Comparison of ENCODE assay signal across 8 cellular contexts in the genomic region with DNA sequence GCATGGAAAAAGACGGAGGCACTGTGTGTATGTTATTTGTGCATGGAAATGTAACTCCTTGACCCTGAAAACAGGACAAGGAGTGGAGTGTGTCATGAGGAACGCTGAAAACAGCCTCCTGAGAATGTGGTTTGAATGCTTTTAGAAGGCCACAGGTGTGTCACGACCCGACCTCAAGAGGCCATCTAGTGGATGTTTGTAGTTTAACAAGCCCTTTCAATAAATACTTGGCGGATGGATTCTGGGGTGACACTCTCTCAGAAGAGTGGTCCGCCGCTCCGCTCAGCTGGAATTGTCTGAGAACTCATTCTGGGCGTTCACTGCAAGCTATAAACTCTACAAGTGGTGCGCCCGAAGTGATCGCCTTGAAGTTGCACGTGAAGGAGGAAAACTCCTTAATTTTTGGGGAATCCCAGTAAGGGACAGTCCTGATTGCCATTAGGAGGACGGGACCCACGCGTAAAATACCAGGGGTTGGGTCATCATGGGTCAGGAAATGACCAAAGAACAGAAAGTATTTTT. TPM values are rescaled to one million over a fixed set of nuclear protein-coding genes. Genes with fewer than 3 reads are reported as not detected.
DNase-seq lines count a peak whose midpoint lies in the region; ATAC-seq and TF ChIP-seq lines count a peak whose summit lies in the region.
"Not testable (repeated sequence)": the region's sequence is repeated elsewhere in the genome, so short reads cannot be mapped to it uniquely, and the experiment has no call there.

No MANE protein-coding gene starts in this region.

- not testable (repeated sequence) for H3K36me3 Mint-ChIP-seq in activated naive CD8-positive, alpha-beta T cell treated with anti-CD3 and anti-CD28 coated beads, Interleukin-2, amount 50 U/mL, for 24 hours (ENCODE audit: low read depth); naive thymus-derived CD8-positive, alpha-beta T cell

- H3K36me3 ChIP-seq in KMS-11 (ENCODE audit: insufficient read depth); thymus (ENCODE audit: control insufficient read depth, insufficient read depth): not testable (repeated sequence)

- not testable (repeated sequence) for H3K4me1 Mint-ChIP-seq in activated naive CD8-positive, alpha-beta T cell treated with anti-CD3 and anti-CD28 coated beads, Interleukin-2, amount 50 U/mL, for 24 hours
- H3K4me1 Mint-ChIP-seq in naive thymus-derived CD8-positive, alpha-beta T cell, result peaks cover 2 to 22% (median 12%) of the 10 kb centered on the region in 4 donors

- H2AFZ ChIP-seq in KMS-11 (ENCODE audit: low read depth), result peak overlapping the region; percentile 75; the same call in 1 of the 2 replicates

- H3K4me3 ChIP-seq in GM12865 (ENCODE audit: low read depth, low read length) (peak overlapping the region; percentile 37), thymus (ENCODE audit: low read length) (peak overlapping the region; percentile 18)
- not testable (repeated sequence) for H3K4me3 ChIP-seq in KMS-11 (IDR thresholded peaks at IDR 0.05; ENCODE audit: insufficient read depth, low read depth, low read length)

- H3K27ac ChIP-seq in KMS-11; thymus (ENCODE audit: low read depth): not testable (repeated sequence)

- H3K9ac ChIP-seq in KMS-11, result not testable (repeated sequence)

- DNase-seq in GM12865 (ENCODE audit: low read depth) (peak; percentile 71), H4 (ENCODE audit: low spot score) (peak; percentile 14), T follicular helper cell (ENCODE audit: low read depth) (peak; percentile 25), germinal center (ENCODE audit: low spot score) (peak; percentile 24)
- DNase-seq in activated naive CD8-positive, alpha-beta T cell treated with anti-CD3 and anti-CD28 coated beads, Interleukin-2, amount 50 U/mL, for 24 hours, result peak; percentile 26
- peak in 9 of 10 donors; percentile 23 to 73 (median 53) for DNase-seq in naive thymus-derived CD8-positive, alpha-beta T cell

- H3K27ac Mint-ChIP-seq in activated naive CD8-positive, alpha-beta T cell treated with anti-CD3 and anti-CD28 coated beads, Interleukin-2, amount 50 U/mL, for 24 hours, result not testable (repeated sequence)
- peak overlapping the region in 5 of 10 donors; percentile 9 to 84 (median 67) for H3K27ac Mint-ChIP-seq in naive thymus-derived CD8-positive, alpha-beta T cell

- TF ChIP-seq CTCF in GM12865 (IDR thresholded peaks at IDR 0.05; ENCODE audit: insufficient read depth, low read depth, low read length, missing control alignments) (peak; percentile 47), KMS-11 (conservative IDR thresholded peaks at IDR 0.05; ENCODE audit: low read depth, low read length) (peak; percentile 54; the same call in 1 of the 2 replicates)

- H3K9me3 ChIP-seq in thymus (ENCODE audit: control insufficient read depth), result not testable (repeated sequence)

- peak overlapping the region; percentile 48; the same call in 1 of the 2 replicates for H3K4me2 ChIP-seq in KMS-11

- peak overlapping the region; percentile 79 for H3K4me3 Mint-ChIP-seq in activated naive CD8-positive, alpha-beta T cell treated with anti-CD3 and anti-CD28 coated beads, Interleukin-2, amount 50 U/mL, for 24 hours
- H3K4me3 Mint-ChIP-seq in naive thymus-derived CD8-positive, alpha-beta T cell, result peak overlapping the region; percentile 46 to 93 (median 88)

- not testable (repeated sequence) for H3K27me3 ChIP-seq in KMS-11 (ENCODE audit: insufficient read depth, low read depth); thymus (ENCODE audit: control insufficient read depth, insufficient read depth)

- not testable (repeated sequence) for H3K9me3 Mint-ChIP-seq in activated naive CD8-positive, alpha-beta T cell treated with anti-CD3 and anti-CD28 coated beads, Interleukin-2, amount 50 U/mL, for 24 hours; naive thymus-derived CD8-positive, alpha-beta T cell

- WGBS in thymus, result 14% methylated on average over 16 of the region's 16 CpGs

- H4K20me1 ChIP-seq in KMS-11 (ENCODE audit: insufficient read depth), result not testable (repeated sequence)

- H3K27me3 Mint-ChIP-seq in activated naive CD8-positive, alpha-beta T cell treated with anti-CD3 and anti-CD28 coated beads, Interleukin-2, amount 50 U/mL, for 24 hours, result not testable (repeated sequence)
- peaks cover 0 to 15% (median 5%) of the 10 kb centered on the region in 5 donors for H3K27me3 Mint-ChIP-seq in naive thymus-derived CD8-positive, alpha-beta T cell

- not testable (repeated sequence) for H3K4me1 ChIP-seq in KMS-11 (ENCODE audit: low read depth, poor library complexity, severe bottlenecking); thymus (ENCODE audit: control insufficient read depth, insufficient read depth, low read length)

- POLR2A ChIA-PET in naive thymus-derived CD8-positive, alpha-beta T cell (lab: Charles Lee), result interaction anchor here (1.0 to 1.5 kb wide), 2 partner anchors 106 to 202 kb away, joined by 3 to 9 read pairs; a partner anchor contains a TSS

- peak; percentile 77 for ATAC-seq in activated naive CD8-positive, alpha-beta T cell treated with anti-CD3 and anti-CD28 coated beads, Interleukin-2, amount 50 U/mL, for 24 hours
- peak; percentile 81 to 88 for ATAC-seq in naive thymus-derived CD8-positive, alpha-beta T cell

- not testable (repeated sequence) for H3K79me2 ChIP-seq in KMS-11 (ENCODE audit: insufficient read depth, low read depth)

RNA-seq across cellular contexts. Expression of a gene that starts 33.5 kb away (rescaled TPM):
- not detected in 2 replicates for total RNA-seq in H4 (2014; rRNA removed; shearing (Covaris generic))
- total RNA-seq in naive thymus-derived CD8-positive, alpha-beta T cell, result not detected
- not detected for polyA plus RNA-seq in naive thymus-derived CD8-positive, alpha-beta T cell
- 0.07 TPM for polyA plus RNA-seq in thymus

RNA-seq across cellular contexts. Expression of a gene that starts 44.7 kb away (rescaled TPM):
- not detected in 2 replicates for total RNA-seq in H4 (2014; rRNA removed; shearing (Covaris generic))
- under 1 TPM in 1 of 2 experiments, not detected in 1; 0.11 TPM for total RNA-seq in naive thymus-derived CD8-positive, alpha-beta T cell
- polyA plus RNA-seq in naive thymus-derived CD8-positive, alpha-beta T cell, result not detected
- polyA plus RNA-seq in thymus, result 0.59 TPM

Comparison
In these comparisons a context has a peak if more than half of its experiments do, and no peak if none do; other contexts are left out.
1. DNase-seq: peak in every context shown above with its lines; median percentile 71 in GM12865; 53 in naive thymus-derived CD8-positive, alpha-beta T cell; 26 in activated naive CD8-positive, alpha-beta T cell treated with anti-CD3 and anti-CD28 coated beads, Interleukin-2, amount 50 U/mL, for 24 hours; 25 in T follicular helper cell; 24 in germinal center; 14 in H4.